Comparison of ENCODE assay signal across 34 cellular contexts in genomic region chr5:86875539-86875938, GRCh38.
"Had no signal": no experiment of that assay in that cellular context is flagged by ENCODE, and none has a peak within 500 bp of the region (broad histone marks: within the 10 kb centered on the region; RNA-seq: fewer than 3 reads in every experiment).

No MANE protein-coding gene starts in this region.

- H3K27ac ChIP-seq: KMS-11 had no signal

- H3K36me3 ChIP-seq: MG63 had no signal

- H3K9me3 ChIP-seq: MG63 had no signal

- H3K4me2 ChIP-seq: KMS-11 had no signal

- H3K4me3 ChIP-seq: MG63 had no signal

- H3K9ac ChIP-seq: KMS-11 had no signal

- DNase-seq: Karpas-422, Kasumi-1, MG63, MV-4-11, NCI-H1048, NCI-H1092, NCI-H1092 treated with DMSO at 0.1 percent for 48 hours, NCI-H1105, NCI-H1105 treated with DMSO at 0.1 percent for 48 hours, NCI-H1417, NCI-H1417 treated with DMSO at 0.1 percent for 48 hours, NCI-H1436, NCI-H1436 treated with DMSO at 0.1 percent for 48 hours, NCI-H146, NCI-H1694, NCI-H1694 treated with DMSO at 0.1 percent for 48 hours, NCI-H187, NCI-H187 treated with DMSO at 0.1 percent for 48 hours, NCI-H1930, NCI-H2029, NCI-H2029 treated with DMSO at 0.1 percent for 48 hours, NCI-H2081, NCI-H2081 treated with DMSO at 0.1 percent for 48 hours, NCI-H2107, NCI-H2171, NCI-H2171 treated with DMSO at 0.1 percent for 48 hours, NCI-H2227 treated with DMSO at 0.1 percent for 48 hours, NCI-H226, NCI-H345, NCI-H446, NCI-H446 treated with DMSO at 0.1 percent for 48 hours, NCI-H510A, NCI-H510A treated with DMSO at 0.1 percent for 48 hours had no signal
